ENCODE assay signal across 13 cellular contexts in genomic region chr7:88396295-88396947, GRCh38.
DNase-seq lines count a peak whose midpoint lies in the region; ATAC-seq and TF ChIP-seq lines count a peak whose summit lies in the region.
"Had no signal": no experiment of that assay in that cellular context is flagged by ENCODE, and none has a peak within 500 bp of the region (broad histone marks: within the 10 kb centered on the region; RNA-seq: fewer than 3 reads in every experiment).

No MANE protein-coding gene starts in this region.

- H3K4me1 ChIP-seq in GM23338 (ENCODE audit: insufficient read depth), result no peaks in the 10 kb centered on the region
- H3K4me1 ChIP-seq: A549 had no signal

- no peaks in the 10 kb centered on the region for H3K27me3 Mint-ChIP-seq in stimulated activated memory B cell treated with anti-CD40 and anti-IgM and Interleukin-4, amounts not matched to agents 10 μg/mL and 1 μg/mL and 100 μg/mL, for 72 hours
- H3K27me3 Mint-ChIP-seq in GM23338 (ENCODE audit: insufficient read depth, low read depth, poor library complexity), result no peaks in the 10 kb centered on the region

- H2AFZ ChIP-seq in GM23338, result no peak overlapping the region

- no peaks in the 10 kb centered on the region for H3K9me2 ChIP-seq in GM23338 (ENCODE audit: insufficient read depth)

- ATAC-seq in GM21825 (IDR thresholded peaks at IDR 0.05; ENCODE audit: unreplicated experiment) (peak; percentile 90), HG03432 (IDR thresholded peaks at IDR 0.05; ENCODE audit: unreplicated experiment) (peak; percentile 86), GM23338 (no peak)
- ATAC-seq in stimulated activated memory B cell treated with anti-CD40 and anti-IgM and Interleukin-4, amounts not matched to agents 10 μg/mL and 1 μg/mL and 100 μg/mL, for 72 hours, result peak; percentile 49
- ATAC-seq: A549 had no signal

- DNase-seq in NOMO-1 (lab: John Stamatoyannopoulos, UW; ENCODE audit: unreplicated experiment in 2 of 2) (peak; percentile 33 to 57), NOMO-1 treated with dmso at 0.1 percent for 144 hours (lab: John Stamatoyannopoulos, UW; ENCODE audit: unreplicated experiment) (no peak), GOT3 (lab: John Stamatoyannopoulos, UW) (no peak), GM23338 (ENCODE audit: low spot score) (no peak), SIG-M5 treated with dmso at 0.1 percent for 504 hours (lab: John Stamatoyannopoulos, UW; ENCODE audit: unreplicated experiment) (no peak)
- DNase-seq: activated CD4-positive, alpha-beta T cell treated with anti-CD3 and anti-CD28 coated beads for 36 hours; NCI-H1694 treated with DMSO at 0.1 percent for 48 hours; occipital lobe; SHP77 treated with DMSO at 0.1 percent for 48 hours had no signal

- H3K79me2 ChIP-seq in GM23338 (replicated peaks; ENCODE audit: insufficient read depth), result no peaks in the 10 kb centered on the region

- no peaks in the 10 kb centered on the region for H3F3A ChIP-seq in GM23338 (replicated peaks; ENCODE audit: low read depth)

- no peak overlapping the region for H3K4me2 ChIP-seq in GM23338
- H3K4me2 ChIP-seq: A549 had no signal

- H3K36me3 ChIP-seq in GM23338 (ENCODE audit: insufficient read depth), result no peaks in the 10 kb centered on the region

- H3K4me3 ChIP-seq in GM23338, result no peak overlapping the region
- H3K4me3 ChIP-seq: A549 had no signal

- H3K27ac ChIP-seq in GM23338 (ENCODE audit: low read depth), result no peak overlapping the region
- H3K27ac ChIP-seq: A549 had no signal

- H3K27me3 ChIP-seq in GM23338 (ENCODE audit: insufficient read depth), result no peaks in the 10 kb centered on the region

- no peaks in the 10 kb centered on the region for H3K36me3 Mint-ChIP-seq in stimulated activated memory B cell treated with anti-CD40 and anti-IgM and Interleukin-4, amounts not matched to agents 10 μg/mL and 1 μg/mL and 100 μg/mL, for 72 hours
- no peaks in the 10 kb centered on the region for H3K36me3 Mint-ChIP-seq in GM23338 (ENCODE audit: low read depth)

- peak overlapping the region; percentile 58 for H3K27ac Mint-ChIP-seq in stimulated activated memory B cell treated with anti-CD40 and anti-IgM and Interleukin-4, amounts not matched to agents 10 μg/mL and 1 μg/mL and 100 μg/mL, for 72 hours
- H3K27ac Mint-ChIP-seq in GM23338, result no peak overlapping the region
- H3K27ac Mint-ChIP-seq: activated CD4-positive, alpha-beta T cell treated with anti-CD3 and anti-CD28 coated beads for 36 hours had no signal

- H3K9me3 Mint-ChIP-seq in stimulated activated memory B cell treated with anti-CD40 and anti-IgM and Interleukin-4, amounts not matched to agents 10 μg/mL and 1 μg/mL and 100 μg/mL, for 72 hours, result no peaks in the 10 kb centered on the region
- H3K9me3 Mint-ChIP-seq in GM23338, result no peaks in the 10 kb centered on the region

- no peak for TF ChIP-seq CTCF in GM23338 (conservative IDR thresholded peaks at IDR 0.05; ENCODE audit: low read depth in 2 of 2)

- H3K4me3 Mint-ChIP-seq in stimulated activated memory B cell treated with anti-CD40 and anti-IgM and Interleukin-4, amounts not matched to agents 10 μg/mL and 1 μg/mL and 100 μg/mL, for 72 hours, result peak overlapping the region; percentile 2
- H3K4me3 Mint-ChIP-seq in GM23338, result no peak overlapping the region
- H3K4me3 Mint-ChIP-seq: activated CD4-positive, alpha-beta T cell treated with anti-CD3 and anti-CD28 coated beads for 36 hours had no signal

- peaks cover 15% of the 10 kb centered on the region for H3K4me1 Mint-ChIP-seq in stimulated activated memory B cell treated with anti-CD40 and anti-IgM and Interleukin-4, amounts not matched to agents 10 μg/mL and 1 μg/mL and 100 μg/mL, for 72 hours
- peaks cover 3% of the 10 kb centered on the region; the same call in 2 of the 3 replicates for H3K4me1 Mint-ChIP-seq in GM23338

- H4K20me1 ChIP-seq in GM23338 (replicated peaks; ENCODE audit: insufficient read depth), result no peaks in the 10 kb centered on the region

TF ChIP-seq in GM23338, 12 proteins besides CTCF, POLR2A, EP300 and RAD21 (continues in another document):
- TF ChIP-seq ETS1 (IDR thresholded peaks at IDR 0.05) (no peak), ZNF114 (CRISPR knock-in tag; IDR thresholded peaks at IDR 0.05) (no peak), ZNF331 (CRISPR knock-in tag; IDR thresholded peaks at IDR 0.05; ENCODE audit: low read depth) (no peak), EZH2 (IDR thresholded peaks at IDR 0.05; ENCODE audit: low read depth, unreplicated experiment) (no peak), EZH2phosphoT487 (IDR thresholded peaks at IDR 0.05; ENCODE audit: unreplicated experiment) (no peak), CREB1 (CRISPR knock-in tag; IDR thresholded peaks at IDR 0.05; ENCODE audit: low read depth) (no peak), NANOG (IDR thresholded peaks at IDR 0.05; ENCODE audit: borderline replicate concordance) (no peak), REST (IDR thresholded peaks at IDR 0.05; ENCODE audit: unreplicated experiment) (no peak), JUNB (IDR thresholded peaks at IDR 0.05; ENCODE audit: unreplicated experiment) (no peak), STAT1 (IDR thresholded peaks at IDR 0.05; ENCODE audit: unreplicated experiment) (no peak)

Comparison
In these comparisons a context has a peak if more than half of its experiments do, and no peak if none do; other contexts are left out.
1. DNase-seq: peak in NOMO-1 (2 of 2); none in NOMO-1 treated with dmso at 0.1 percent for 144 hours (single experiment), GOT3 (single experiment), GM23338 (single experiment) and SIG-M5 treated with dmso at 0.1 percent for 504 hours (single experiment).